ENCODE assay signal across 32 cellular contexts in genomic region chr12:132575661-132576060, GRCh38. TPM values are rescaled to one million over a fixed set of nuclear protein-coding genes. Genes with fewer than 3 reads are reported as not detected.
A peak's percentile ranks its signal among the peaks of the same experiment; 100 is the strongest.
DNase-seq lines count a peak whose midpoint lies in the region; ATAC-seq, FAIRE-seq and TF ChIP-seq lines count a peak whose summit lies in the region.
"Had no signal": no experiment of that assay in that cellular context is flagged by ENCODE, and none has a peak within 500 bp of the region (broad histone marks: within the 10 kb centered on the region; RNA-seq: fewer than 3 reads in every experiment).

No MANE protein-coding gene starts in this region.

- peak overlapping the region; percentile 33 for H3K27ac Mint-ChIP-seq in glutamatergic neuron (ENCODE audit: unreplicated experiment)
- no peak overlapping the region for H3K27ac Mint-ChIP-seq in activated CD8-positive, alpha-beta T cell treated with anti-CD3 and anti-CD28 coated beads, Interleukin-2, amount 10 ng/mL, durations not matched to agents 7 days and 5 days
- H3K27ac Mint-ChIP-seq in activated T-cell treated with anti-CD3 and anti-CD28 coated beads, Interleukin-2, amount 50 U/mL, for 24 hours, result no peak overlapping the region
- H3K27ac Mint-ChIP-seq: CD4-positive, alpha-beta memory T cell; CD4-positive, CD25-positive, alpha-beta regulatory T cell had no signal

- peaks cover 2% of the 10 kb centered on the region for H3K4me1 Mint-ChIP-seq in glutamatergic neuron (ENCODE audit: low read depth, unreplicated experiment)
- H3K4me1 Mint-ChIP-seq in activated CD8-positive, alpha-beta T cell treated with anti-CD3 and anti-CD28 coated beads, Interleukin-2, amount 10 ng/mL, durations not matched to agents 7 days and 5 days (ENCODE audit: low read depth), result no peaks in the 10 kb centered on the region
- no peaks in the 10 kb centered on the region for H3K4me1 Mint-ChIP-seq in activated T-cell treated with anti-CD3 and anti-CD28 coated beads, Interleukin-2, amount 50 U/mL, for 24 hours (ENCODE audit: low read depth)
- H3K4me1 Mint-ChIP-seq: CD14-positive monocyte; CD4-positive, CD25-positive, alpha-beta regulatory T cell; CD8-positive, alpha-beta memory T cell had no signal

- no peaks in the 10 kb centered on the region for H3K9me3 ChIP-seq in K562 (replicated peaks; ENCODE audit: control insufficient read depth, insufficient read depth, low read depth, low read length)
- H3K9me3 ChIP-seq: BE2C, BLaER1 had no signal

- H3K9ac ChIP-seq in K562 (ENCODE audit: insufficient read depth in 1 of 2, low read depth in 2 of 2, low read length in 2 of 2), result no peak overlapping the region
- H3K9ac ChIP-seq: BLaER1 had no signal

- H3K4me2 ChIP-seq in K562 (ENCODE audit: insufficient read depth, low read length), result no peak overlapping the region
- H3K4me2 ChIP-seq: BLaER1 had no signal

- H3K27me3 ChIP-seq in K562 (ENCODE audit: control insufficient read depth in 2 of 2, insufficient read depth in 2 of 2, low read length in 2 of 2), result no peaks in the 10 kb centered on the region
- H3K27me3 ChIP-seq: BE2C, BLaER1 had no signal

- no peak for TF ChIP-seq POLR2A in K562 (conservative IDR thresholded peaks at IDR 0.05)

- no peak overlapping the region for H3K4me3 ChIP-seq in K562
- H3K4me3 ChIP-seq: BLaER1, GM12878 had no signal

- TF ChIP-seq RAD21 in K562 (CRISPR knock-in tag; conservative IDR thresholded peaks at IDR 0.05 in 1 of 2, IDR thresholded peaks at IDR 0.05 in 1 of 2), result no peak

- peaks cover 9% of the 10 kb centered on the region for H3K36me3 Mint-ChIP-seq in glutamatergic neuron (ENCODE audit: unreplicated experiment)
- no peaks in the 10 kb centered on the region for H3K36me3 Mint-ChIP-seq in activated CD8-positive, alpha-beta T cell treated with anti-CD3 and anti-CD28 coated beads, Interleukin-2, amount 10 ng/mL, durations not matched to agents 7 days and 5 days (ENCODE audit: low read depth)
- H3K36me3 Mint-ChIP-seq in activated T-cell treated with anti-CD3 and anti-CD28 coated beads, Interleukin-2, amount 50 U/mL, for 24 hours (ENCODE audit: low read depth), result peaks cover 60% of the 10 kb centered on the region

- H3K4me3 Mint-ChIP-seq in glutamatergic neuron (ENCODE audit: unreplicated experiment), result no peak overlapping the region
- H3K4me3 Mint-ChIP-seq in activated CD8-positive, alpha-beta T cell treated with anti-CD3 and anti-CD28 coated beads, Interleukin-2, amount 10 ng/mL, durations not matched to agents 7 days and 5 days, result no peak overlapping the region
- H3K4me3 Mint-ChIP-seq in activated T-cell treated with anti-CD3 and anti-CD28 coated beads, Interleukin-2, amount 50 U/mL, for 24 hours, result no peak overlapping the region
- H3K4me3 Mint-ChIP-seq: CD14-positive monocyte; CD4-positive, alpha-beta memory T cell; CD4-positive, CD25-positive, alpha-beta regulatory T cell; CD8-positive, alpha-beta memory T cell had no signal

- in situ Hi-C loops in K562 (cut with MboI) (no loop called here), GM13976 (cut with MboI; ENCODE audit: low sequenced_read_pairs, unreplicated experiment) (no loop called here)

- DNase-seq in RWPE1 (ENCODE audit: low spot score) (no peak), K562 (ENCODE audit: extremely low read depth in 1 of 4, low spot score in 3 of 4) (no peak), glutamatergic neuron (no peak), GM13976 (ENCODE audit: low spot score) (no peak), SHP77 (lab: John Stamatoyannopoulos, UW) (no peak)
- DNase-seq in activated CD8-positive, alpha-beta T cell treated with anti-CD3 and anti-CD28 coated beads, Interleukin-2, amount 10 ng/mL, durations not matched to agents 7 days and 5 days, result no peak
- no peak for DNase-seq in activated T-cell treated with anti-CD3 and anti-CD28 coated beads, Interleukin-2, amount 50 U/mL, for 24 hours
- DNase-seq: 8988T; ACHN; BE2C; C1 segment of cervical spinal cord; CD4-positive, alpha-beta memory T cell; CD4-positive, CD25-positive, alpha-beta regulatory T cell; CD8-positive, alpha-beta memory T cell; COR-L47; DMS 273 treated with DMSO at 0.1 percent for 48 hours; DMS153; DMS53; DMS79; DND-41; EL; GDM1 had no signal

- H2AFZ ChIP-seq in K562 (ENCODE audit: low read depth, low read length), result no peak overlapping the region

- peaks cover 89% of the 10 kb centered on the region; the same call in 2 of the 3 replicates for H3K36me3 ChIP-seq in K562 (ENCODE audit: control insufficient read depth, insufficient read depth, low read length)
- H3K36me3 ChIP-seq: BE2C had no signal

- no peak for FAIRE-seq in K562 (lab: Jason Lieb, UNC)
- FAIRE-seq: A204.1, GM12878, GM12892, GM19239 had no signal

- no peak for TF ChIP-seq CTCF in RWPE1 (conservative IDR thresholded peaks at IDR 0.05; ENCODE audit: low read depth)
- no peak for TF ChIP-seq CTCF in K562 (IDR thresholded peaks at IDR 0.05 in 2 of 3, conservative IDR thresholded peaks at IDR 0.05 in 1 of 3; ENCODE audit: insufficient read depth in 2 of 3, low read depth in 1 of 3, low read length in 3 of 3)
- TF ChIP-seq CTCF in glutamatergic neuron (IDR thresholded peaks at IDR 0.05; ENCODE audit: partially characterized antibody, unreplicated experiment), result no peak
- TF ChIP-seq CTCF in GM13976 (IDR thresholded peaks at IDR 0.05; ENCODE audit: borderline replicate concordance, control extremely low read depth, extremely low read depth, insufficient read depth, missing control alignments), result no peak

- no peak for TF ChIP-seq EP300 in K562 (IDR thresholded peaks at IDR 0.05; ENCODE audit: low read length)

- no peaks in the 10 kb centered on the region for H3K9me1 ChIP-seq in K562 (ENCODE audit: control insufficient read depth, insufficient read depth, low read length)

- no peak for ATAC-seq in K562
- ATAC-seq in activated CD8-positive, alpha-beta T cell treated with anti-CD3 and anti-CD28 coated beads, Interleukin-2, amount 10 ng/mL, durations not matched to agents 7 days and 5 days, result no peak
- ATAC-seq: GM12878 had no signal

- BruUV-seq in K562 (replicated peaks; lab: Mats Ljungman, UMichigan), result no TSS peak

- CTCF ChIA-PET in RWPE1 (lab: Yijun Ruan, JAX), result no interaction called here
- CTCF ChIA-PET in K562 (lab: Yijun Ruan, JAX; ENCODE audit: low intra/inter-chr PET ratio), result no interaction called here
- CTCF ChIA-PET in activated CD8-positive, alpha-beta T cell treated with anti-CD3 and anti-CD28 coated beads, Interleukin-2, amount 10 ng/mL, durations not matched to agents 7 days and 5 days (lab: Charles Lee), result no interaction called here

- peaks cover 0 to 47% of the 10 kb centered on the region in 2 experiments; a peak in 2 of 5 replicates for H3K4me1 ChIP-seq in K562 (replicated peaks in 1 of 2; ENCODE audit: control insufficient read depth in 2 of 2, insufficient read depth in 2 of 2, low read length in 2 of 2)
- H3K4me1 ChIP-seq: BE2C had no signal

- intact Hi-C loops in K562 (cut with micrococcal nuclease), result no loop called here

- WGBS in K562 (ENCODE audit: insufficient coverage, low coverage, missing lambda C conversion rate), result 100% methylated on average over 11 of the region's 11 CpGs

- no peaks in the 10 kb centered on the region for H3K79me2 ChIP-seq in K562 (ENCODE audit: control insufficient read depth, insufficient read depth, low read length)

- H3K9me3 Mint-ChIP-seq in glutamatergic neuron (ENCODE audit: unreplicated experiment), result peaks cover 28% of the 10 kb centered on the region
- no peaks in the 10 kb centered on the region for H3K9me3 Mint-ChIP-seq in activated CD8-positive, alpha-beta T cell treated with anti-CD3 and anti-CD28 coated beads, Interleukin-2, amount 10 ng/mL, durations not matched to agents 7 days and 5 days (ENCODE audit: insufficient read depth)
- no peaks in the 10 kb centered on the region for H3K9me3 Mint-ChIP-seq in activated T-cell treated with anti-CD3 and anti-CD28 coated beads, Interleukin-2, amount 50 U/mL, for 24 hours
- H3K9me3 Mint-ChIP-seq: CD14-positive monocyte; CD4-positive, alpha-beta memory T cell; CD4-positive, CD25-positive, alpha-beta regulatory T cell; CD8-positive, alpha-beta memory T cell had no signal

- peaks cover 26% of the 10 kb centered on the region for H3K27me3 Mint-ChIP-seq in glutamatergic neuron (ENCODE audit: unreplicated experiment)
- H3K27me3 Mint-ChIP-seq in activated CD8-positive, alpha-beta T cell treated with anti-CD3 and anti-CD28 coated beads, Interleukin-2, amount 10 ng/mL, durations not matched to agents 7 days and 5 days (ENCODE audit: low read depth), result no peaks in the 10 kb centered on the region
- H3K27me3 Mint-ChIP-seq in activated T-cell treated with anti-CD3 and anti-CD28 coated beads, Interleukin-2, amount 50 U/mL, for 24 hours, result no peaks in the 10 kb centered on the region
- H3K27me3 Mint-ChIP-seq: CD4-positive, alpha-beta memory T cell; CD4-positive, CD25-positive, alpha-beta regulatory T cell had no signal

- POLR2A ChIA-PET in RWPE1 (lab: Yijun Ruan, JAX; ENCODE audit: low non-redundant PET) (no interaction called here), K562 (lab: Yijun Ruan, JAX) (interaction anchor here (0.6 kb wide), 1 partner anchor 8 kb away, joined by 4 read pairs; no protein-coding TSS in a partner anchor)
- POLR2A ChIA-PET in activated CD8-positive, alpha-beta T cell treated with anti-CD3 and anti-CD28 coated beads, Interleukin-2, amount 10 ng/mL, durations not matched to agents 7 days and 5 days (lab: Charles Lee), result no interaction called here

- H3K27ac ChIP-seq in RWPE1 (0 out of 2 replicates have a peak overlapping the region, but pooled peaks have one; percentile 25), K562 (ENCODE audit: extremely low read depth, low read depth, low read length) (no peak overlapping the region)
- H3K27ac ChIP-seq: BLaER1 had no signal

- no peaks in the 10 kb centered on the region; the same call in 1 of the 2 replicates for H4K20me1 ChIP-seq in K562 (replicated peaks; ENCODE audit: control insufficient read depth, insufficient read depth, low read length)

RNA-seq across cellular contexts. Expression of gene LRCOL1, which starts 34.7 kb away (rescaled TPM):
- not detected in 2 replicates for total RNA-seq in K562 (2011; cell fraction: chromatin; rRNA removed; ENCODE audit: low replicate concordance)
- total RNA-seq in K562 (2011; cell fraction: nucleolus; rRNA removed), result not detected in 2 replicates
- not detected in 2 replicates for total RNA-seq in K562 (2011; cell fraction: nucleoplasm; rRNA removed)
- total RNA-seq in K562 (2014; rRNA removed) (not detected in 2 replicates), K562 (2014; rRNA removed; fragmentation: Illumina TruSeq; extraction: Trizol) (not detected in 2 replicates), K562 (2015; rRNA removed; fragmentation: Illumina TruSeq; extraction: Trizol) (not detected in 2 replicates), K562 (2021) (not detected in 2 replicates), glutamatergic neuron (ENCODE audit: unreplicated experiment) (not detected)
- polyA plus RNA-seq in K562 (2011; rRNA removed) (not detected in 2 replicates), K562 (2014; fragmentation: Illumina TruSeq; extraction: Trizol) (not detected in 2 replicates), K562 (2014; fragmentation: Nextera tagmentation; extraction: Ambion mirVana) (not detected), K562 (2014; rRNA removed) (not detected in 2 replicates)
- polyA plus RNA-seq in K562 (2011; cell fraction: cytosol; rRNA removed), result 0.09 TPM in 1 of 2 replicates, not detected in the other
- 0.20 TPM in 1 of 2 replicates, not detected in the other for polyA plus RNA-seq in K562 (2011; cell fraction: nucleus; rRNA removed)
- not detected in 2 replicates for polyA plus RNA-seq in K562 (2012)
- polyA minus RNA-seq in K562 (2011; rRNA and poly(A)+ RNA removed), result not detected in 2 replicates
- not detected in 2 replicates for polyA minus RNA-seq in K562 (2011; cell fraction: cytosol; rRNA and poly(A)+ RNA removed)
- polyA minus RNA-seq in K562 (2011; cell fraction: nucleus; rRNA and poly(A)+ RNA removed), result not detected in 2 replicates
- total RNA-seq in activated CD8-positive, alpha-beta T cell treated with anti-CD3 and anti-CD28 coated beads, Interleukin-2, amount 10 ng/mL, durations not matched to agents 7 days and 5 days, result not detected
- total RNA-seq: A673; CD4-positive, alpha-beta memory T cell; CD4-positive, CD25-positive, alpha-beta regulatory T cell; CD8-positive, alpha-beta memory T cell; Daoy; G401; GM12878 had no signal
- polyA plus RNA-seq: CD14-positive monocyte; CD4-positive, alpha-beta memory T cell; CD4-positive, CD25-positive, alpha-beta regulatory T cell; CD8-positive, alpha-beta memory T cell; GM12878 had no signal

RNA-seq across cellular contexts. Expression of gene P2RX2, which starts 42.9 kb away (rescaled TPM):
- not detected in 2 replicates for total RNA-seq in K562 (2011; cell fraction: chromatin; rRNA removed; ENCODE audit: low replicate concordance)
- not detected in 2 replicates for total RNA-seq in K562 (2011; cell fraction: nucleolus; rRNA removed)
- not detected in 2 replicates for total RNA-seq in K562 (2011; cell fraction: nucleoplasm; rRNA removed)
- not detected in 2 replicates for total RNA-seq in K562 (2014; rRNA removed)
- not detected in 2 replicates for total RNA-seq in K562 (2014; rRNA removed; fragmentation: Illumina TruSeq; extraction: Trizol)
- total RNA-seq in K562 (2015; rRNA removed; fragmentation: Illumina TruSeq; extraction: Trizol), result not detected in 2 replicates
- not detected in 2 replicates for total RNA-seq in K562 (2021)
- polyA plus RNA-seq in K562 (2011; rRNA removed), result not detected in 2 replicates
- not detected in 2 replicates for polyA plus RNA-seq in K562 (2011; cell fraction: cytosol; rRNA removed)
- not detected in 2 replicates for polyA plus RNA-seq in K562 (2011; cell fraction: nucleus; rRNA removed)
- 0.06 and 0.14 TPM in 2 replicates for polyA plus RNA-seq in K562 (2012)
- not detected in 2 replicates for polyA plus RNA-seq in K562 (2014; fragmentation: Illumina TruSeq; extraction: Trizol)
- polyA plus RNA-seq in K562 (2014; fragmentation: Nextera tagmentation; extraction: Ambion mirVana), result not detected
- polyA plus RNA-seq in K562 (2014; rRNA removed), result not detected in 2 replicates
- polyA minus RNA-seq in K562 (2011; rRNA and poly(A)+ RNA removed), result not detected in 2 replicates
- not detected in 2 replicates for polyA minus RNA-seq in K562 (2011; cell fraction: cytosol; rRNA and poly(A)+ RNA removed)
- not detected in 2 replicates for polyA minus RNA-seq in K562 (2011; cell fraction: nucleus; rRNA and poly(A)+ RNA removed)
- total RNA-seq in glutamatergic neuron (ENCODE audit: unreplicated experiment), result 4.1 TPM
- total RNA-seq in activated CD8-positive, alpha-beta T cell treated with anti-CD3 and anti-CD28 coated beads, Interleukin-2, amount 10 ng/mL, durations not matched to agents 7 days and 5 days, result not detected
- total RNA-seq: A673; CD4-positive, alpha-beta memory T cell; CD4-positive, CD25-positive, alpha-beta regulatory T cell; CD8-positive, alpha-beta memory T cell; Daoy; GM12878 had no signal
- polyA plus RNA-seq: AG04450; CD14-positive monocyte; CD4-positive, alpha-beta memory T cell; CD4-positive, CD25-positive, alpha-beta regulatory T cell; CD8-positive, alpha-beta memory T cell; GM12878 had no signal
